In genomic region chr7:98107313-98107691, GRCh38 we compare ENCODE assay signal across 8 cellular contexts. TPM values are rescaled to one million over a fixed set of nuclear protein-coding genes. Genes with fewer than 3 reads are reported as not detected.
DNase-seq lines count a peak whose midpoint lies in the region; ATAC-seq, FAIRE-seq and TF ChIP-seq lines count a peak whose summit lies in the region.

No MANE protein-coding gene starts in this region.

- CTCF ChIA-PET in WTC11 (lab: Charles Lee): interaction anchor here (1.2 to 5.1 kb wide), 4 partner anchors 11 to 86 kb away, joined by 3 to 31 read pairs (median 6); no protein-coding TSS in a partner anchor

- H3K27me3 Mint-ChIP-seq in WTC11 (ENCODE audit: low read depth): no peaks in the 10 kb centered on the region

- peak; percentile 27 for DNase-seq in GF-D8 (lab: John Stamatoyannopoulos, UW)
- peak; percentile 39 for DNase-seq in WTC11 (ENCODE audit: low spot score)
- DNase-seq in fibroblast of villous mesenchyme (ENCODE audit: low read depth): peak; percentile 21
- no peak for DNase-seq in pancreas
- DNase-seq in cortex of kidney (lab: John Stamatoyannopoulos, UW): no peak
- DNase-seq in foreskin melanocyte: no peak
- DNase-seq in DMS114 treated with DMSO at 0.1 percent for 48 hours (lab: John Stamatoyannopoulos, UW; ENCODE audit: unreplicated experiment): no peak

- peak overlapping the region; percentile 86 to 91 (median 88) for H3K27ac ChIP-seq in pancreas

- H3K36me3 ChIP-seq in pancreas: no peaks in the 10 kb centered on the region

- H3K9me3 ChIP-seq in pancreas: no peaks in the 10 kb centered on the region

- H3K27me3 ChIP-seq in pancreas: no peaks in the 10 kb centered on the region

- POLR2A ChIA-PET in WTC11 (lab: Charles Lee): no interaction called here

- H3K27ac Mint-ChIP-seq in WTC11: peak overlapping the region; percentile 54; the same call in 1 of the 2 replicates

- no peak for FAIRE-seq in pancreas (lab: Jason Lieb, UNC)

- ATAC-seq in HG03457 (IDR thresholded peaks at IDR 0.05; ENCODE audit: unreplicated experiment) (peak; percentile 3), WTC11 (peak; percentile 2; the same call in 1 of the 2 replicates), pancreas (peak; percentile 15 to 36 (median 25))

- H3K9me3 Mint-ChIP-seq in WTC11: peaks cover 5% of the 10 kb centered on the region

- peaks cover 0 to 38% (median 33%) of the 10 kb centered on the region in 3 donors for H3K4me1 ChIP-seq in pancreas

- peaks cover 40% of the 10 kb centered on the region for H3K4me1 Mint-ChIP-seq in WTC11

- intact Hi-C loops in pancreas (cut with DNase I): loop anchor here in 1 of 3 donors (5.0 to 10.0 kb wide), 2 partner anchors 85 to 127 kb away; no protein-coding TSS in a partner anchor

- no peak for TF ChIP-seq CTCF in WTC11 (IDR thresholded peaks at IDR 0.05)
- no peak for TF ChIP-seq CTCF in fibroblast of villous mesenchyme (IDR thresholded peaks at IDR 0.05; ENCODE audit: insufficient read depth, low read depth, low read length)
- TF ChIP-seq CTCF in pancreas (IDR thresholded peaks at IDR 0.05): no peak

- WGBS in pancreas, 2 donors: 0% methylated on average over 10 to 29 of the region's 29 CpGs

- peaks cover 3% of the 10 kb centered on the region; the same call in 1 of the 2 replicates for H3K36me3 Mint-ChIP-seq in WTC11

- peak overlapping the region; percentile 77 for H3K4me3 ChIP-seq in fibroblast of villous mesenchyme (ENCODE audit: low read depth, low read length)
- peak overlapping the region; percentile 98 to 100 (median 100) for H3K4me3 ChIP-seq in pancreas

- peak overlapping the region; percentile 98 for H3K4me3 Mint-ChIP-seq in WTC11

TF ChIP-seq in WTC11, 78 proteins besides CTCF, POLR2A, EP300 and RAD21:
- TF ChIP-seq HMGXB4 (CRISPR knock-in tag; IDR thresholded peaks at IDR 0.05) (no peak), RORB (CRISPR knock-in tag; IDR thresholded peaks at IDR 0.05) (no peak), GRHL2 (CRISPR knock-in tag; IDR thresholded peaks at IDR 0.05; ENCODE audit: insufficient replicate concordance, severe bottlenecking) (no peak), ZNF263 (CRISPR knock-in tag; IDR thresholded peaks at IDR 0.05; ENCODE audit: low read depth) (no peak), ELF4 (CRISPR knock-in tag; IDR thresholded peaks at IDR 0.05; ENCODE audit: low read depth) (no peak), CDX4 (CRISPR knock-in tag; IDR thresholded peaks at IDR 0.05; ENCODE audit: borderline replicate concordance) (no peak), TP53 (CRISPR knock-in tag; IDR thresholded peaks at IDR 0.05) (0 out of 2 replicates have a peak, but pooled peaks have one; percentile 13), CBFB (CRISPR knock-in tag; IDR thresholded peaks at IDR 0.05; ENCODE audit: low read depth) (no peak), CREB1 (CRISPR knock-in tag; IDR thresholded peaks at IDR 0.05) (no peak), MYBL2 (CRISPR knock-in tag; IDR thresholded peaks at IDR 0.05) (0 out of 2 replicates have a peak, but pooled peaks have one; percentile 6)

RNA-seq across cellular contexts. Expression of gene LMTK2, which starts 0.6 kb away (rescaled TPM):
- total RNA-seq in WTC11 (2021) (23.0 to 25.5 TPM (median 24.3 TPM) in 3 replicates), fibroblast of villous mesenchyme (11.0 and 11.2 TPM in 2 replicates), pancreas (10 to 100 TPM; 15.2 to 20.0 (median 17.4) TPM)
- 1 to 10 TPM; 5.9 to 7.7 TPM for polyA plus RNA-seq in pancreas

Comparison
In these comparisons a context has a peak if more than half of its experiments do, and no peak if none do; other contexts are left out.
1. DNase-seq: peak in GF-D8 (single experiment), WTC11 (single experiment) and fibroblast of villous mesenchyme (single experiment); none in pancreas (0 of 6), cortex of kidney (single experiment), foreskin melanocyte (single experiment) and DMS114 treated with DMSO at 0.1 percent for 48 hours (single experiment).
2. Peak in every context shown above with its lines, with median percentiles within 50 percentile points of each other: ATAC-seq.